In the genomic region with DNA sequence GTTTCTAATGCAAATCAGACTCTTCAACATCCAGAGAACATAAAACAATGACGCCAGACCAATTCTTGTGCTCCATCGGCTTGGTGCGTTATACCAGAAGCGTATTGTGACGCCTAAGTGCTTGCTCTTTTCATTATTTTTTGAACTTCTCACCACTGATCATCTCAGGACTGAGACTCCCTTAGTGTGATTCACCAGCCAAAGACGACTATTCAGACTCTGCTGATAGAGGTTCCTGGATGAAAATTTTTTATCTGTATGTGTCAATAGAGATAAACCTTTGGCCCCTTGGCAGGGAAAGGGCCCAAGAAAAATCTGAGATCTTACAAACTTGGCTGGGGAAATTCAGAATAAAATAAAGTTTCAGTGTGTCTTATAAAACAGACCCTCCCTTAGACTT, we compare ENCODE assay signal across 16 cellular contexts. TPM values are rescaled to one million over a fixed set of nuclear protein-coding genes. Genes with fewer than 3 reads are reported as not detected.
A peak's percentile ranks its signal among the peaks of the same experiment; 100 is the strongest.
DNase-seq lines count a peak whose midpoint lies in the region; ATAC-seq, FAIRE-seq and TF ChIP-seq lines count a peak whose summit lies in the region.
"Had no signal": no experiment of that assay in that cellular context is flagged by ENCODE, and none has a peak within 500 bp of the region (broad histone marks: within the 10 kb centered on the region; RNA-seq: fewer than 3 reads in every experiment).

No MANE protein-coding gene starts in this region.

- CTCF ChIA-PET in naive thymus-derived CD4-positive, alpha-beta T cell (lab: Charles Lee), result no interaction called here

- no peaks in the 10 kb centered on the region for H3K9me3 Mint-ChIP-seq in astrocyte (ENCODE audit: unreplicated experiment)
- peaks cover 0 to 3% (median 0%) of the 10 kb centered on the region in 11 donors for H3K9me3 Mint-ChIP-seq in naive thymus-derived CD4-positive, alpha-beta T cell

- POLR2A ChIA-PET in naive thymus-derived CD4-positive, alpha-beta T cell (lab: Charles Lee), result no interaction called here

- TF ChIP-seq CTCF in AG10803 (conservative IDR thresholded peaks at IDR 0.05; ENCODE audit: low read length) (no peak), D721Med (IDR thresholded peaks at IDR 0.05; ENCODE audit: insufficient read depth, missing control alignments) (no peak), astrocyte (IDR thresholded peaks at IDR 0.05; ENCODE audit: insufficient read depth, low read depth, low read length) (no peak), tibial artery (IDR thresholded peaks at IDR 0.05) (no peak)

- H3K4me3 ChIP-seq in AG10803 (ENCODE audit: low read length), result peak overlapping the region; percentile 86
- no peak overlapping the region for H3K4me3 ChIP-seq in astrocyte (ENCODE audit: insufficient read depth, low read depth, low read length)
- no peak overlapping the region for H3K4me3 ChIP-seq in naive thymus-derived CD4-positive, alpha-beta T cell (ENCODE audit: low read length)
- no peak overlapping the region for H3K4me3 ChIP-seq in tibial artery

- H3K27me3 Mint-ChIP-seq in astrocyte (ENCODE audit: low read depth, unreplicated experiment), result peaks cover 12% of the 10 kb centered on the region
- H3K27me3 Mint-ChIP-seq in naive thymus-derived CD4-positive, alpha-beta T cell, result peaks cover 14 to 64% (median 47%) of the 10 kb centered on the region in 5 donors

- H3K9me3 ChIP-seq in astrocyte (ENCODE audit: insufficient read depth, low read depth, low read length) (no peaks in the 10 kb centered on the region), tibial artery (no peaks in the 10 kb centered on the region)
- H3K9me3 ChIP-seq in naive thymus-derived CD4-positive, alpha-beta T cell (ENCODE audit: control insufficient read depth in 2 of 3, low read length in 3 of 3), result no peaks in the 10 kb centered on the region
- H3K9me3 ChIP-seq: left lung had no signal

- no peaks in the 10 kb centered on the region for H3K79me2 ChIP-seq in astrocyte (ENCODE audit: insufficient read depth, low read length)

- H3K4me1 ChIP-seq in astrocyte (ENCODE audit: insufficient read depth, low read length) (peaks cover 13% of the 10 kb centered on the region), tibial artery (peaks cover 0 to 11% (median 1%) of the 10 kb centered on the region in 4 donors)
- H3K4me1 ChIP-seq in naive thymus-derived CD4-positive, alpha-beta T cell (ENCODE audit: control insufficient read depth in 2 of 2, insufficient read depth in 2 of 2, low read length in 2 of 2), result peaks cover 11 to 16% of the 10 kb centered on the region in 2 donors
- H3K4me1 ChIP-seq: left lung had no signal

- intact Hi-C loops in naive thymus-derived CD4-positive, alpha-beta T cell (cut with micrococcal nuclease), result loop anchor here in 1 of 2 donors (2.0 to 10.0 kb wide), 2 partner anchors 36 to 72 kb away; no protein-coding TSS in a partner anchor
- intact Hi-C loops in tibial artery (cut with DNase I; ENCODE audit: low total_unique reads), result no loop called here

- H3K4me1 Mint-ChIP-seq in astrocyte (ENCODE audit: low read depth, unreplicated experiment), result peaks cover 20% of the 10 kb centered on the region
- H3K4me1 Mint-ChIP-seq in naive thymus-derived CD4-positive, alpha-beta T cell, result peaks cover 18 to 35% (median 29%) of the 10 kb centered on the region in 7 donors

- peak overlapping the region; percentile 96 for H3K4me2 ChIP-seq in astrocyte (ENCODE audit: low read length)

- no peak for DNase-seq in AG10803 (ENCODE audit: low read depth)
- no peak for DNase-seq in D721Med (ENCODE audit: insufficient read length, low spot score)
- DNase-seq in astrocyte (ENCODE audit: low read depth), result peak; percentile 41
- no peak for DNase-seq in naive thymus-derived CD4-positive, alpha-beta T cell
- no peak for DNase-seq in stimulated activated CD4-positive, alpha-beta T cell treated with anti-CD3 and anti-CD28 coated beads, Interleukin-4, amount 100 ng/mL, for 24 hours
- no peak for DNase-seq in tibial artery
- DNase-seq in AML-193 (lab: John Stamatoyannopoulos, UW), result no peak
- DNase-seq in hypothalamus (lab: John Stamatoyannopoulos, UW), result no peak
- DNase-seq: activated CD4-positive, alpha-beta T cell treated with anti-CD3 and anti-CD28 coated beads for 4 hours; activated naive CD4-positive, alpha-beta T cell treated with anti-CD3 and anti-CD28 coated beads, Interleukin-2, amount 50 U/mL, for 16 hours; left lung; NCI-H1417 treated with DMSO at 0.1 percent for 48 hours; posterior cingulate gyrus had no signal

- H3K27me3 ChIP-seq in astrocyte (ENCODE audit: insufficient read depth, low read length) (peaks cover 7% of the 10 kb centered on the region), tibial artery (peaks cover 0 to 3% of the 10 kb centered on the region in 2 donors)
- H3K27me3 ChIP-seq in naive thymus-derived CD4-positive, alpha-beta T cell (ENCODE audit: control insufficient read depth in 2 of 2, insufficient read depth in 2 of 2, low read length in 2 of 2), result no peaks in the 10 kb centered on the region

- no peaks in the 10 kb centered on the region for H3K36me3 Mint-ChIP-seq in astrocyte (ENCODE audit: low read depth, unreplicated experiment)
- H3K36me3 Mint-ChIP-seq in naive thymus-derived CD4-positive, alpha-beta T cell, result no peaks in the 10 kb centered on the region

- H3K36me3 ChIP-seq in astrocyte (ENCODE audit: insufficient read depth, low read length) (no peaks in the 10 kb centered on the region), tibial artery (no peaks in the 10 kb centered on the region)
- H3K36me3 ChIP-seq in naive thymus-derived CD4-positive, alpha-beta T cell (ENCODE audit: control insufficient read depth in 2 of 3, insufficient read depth in 3 of 3, low read length in 3 of 3), result no peaks in the 10 kb centered on the region
- H3K36me3 ChIP-seq: left lung had no signal

- H3K9ac ChIP-seq in astrocyte (ENCODE audit: low read length), result no peak overlapping the region

- H2AFZ ChIP-seq in astrocyte (ENCODE audit: low read depth, low read length), result no peak overlapping the region

- ATAC-seq in naive thymus-derived CD4-positive, alpha-beta T cell, result no peak

- H3K4me3 Mint-ChIP-seq in astrocyte (ENCODE audit: unreplicated experiment), result no peak overlapping the region
- H3K4me3 Mint-ChIP-seq in naive thymus-derived CD4-positive, alpha-beta T cell, result peak overlapping the region in 6 of 10 donors; percentile 84 to 98 (median 92)

- H4K20me1 ChIP-seq in astrocyte (ENCODE audit: insufficient read depth, low read length), result no peaks in the 10 kb centered on the region

- H3K27ac Mint-ChIP-seq in astrocyte (ENCODE audit: unreplicated experiment), result no peak overlapping the region
- H3K27ac Mint-ChIP-seq in naive thymus-derived CD4-positive, alpha-beta T cell, result peak overlapping the region in 2 of 9 donors; percentile 26 to 80

- FAIRE-seq in D721Med (lab: Jason Lieb, UNC) (peak; percentile 48), astrocyte (lab: Jason Lieb, UNC) (no peak)
- FAIRE-seq: GM12892 had no signal

- H3K27ac ChIP-seq in astrocyte (ENCODE audit: low read depth, low read length), result no peak overlapping the region
- H3K27ac ChIP-seq in naive thymus-derived CD4-positive, alpha-beta T cell (ENCODE audit: low read depth, low read length), result no peak overlapping the region
- H3K27ac ChIP-seq in tibial artery, result no peak overlapping the region
- H3K27ac ChIP-seq: epithelial cell of prostate, left lung had no signal

RNA-seq across cellular contexts. Expression of gene GREM2, which starts 0.9 kb away (rescaled TPM):
- total RNA-seq in astrocyte, result 0.14 and 0.50 TPM in 2 replicates
- total RNA-seq in naive thymus-derived CD4-positive, alpha-beta T cell, result 1 to 10 TPM in 2 of 5 experiments, under 1 TPM in 3; 0.31 to 5.2 (median 0.75) TPM
- polyA plus RNA-seq in naive thymus-derived CD4-positive, alpha-beta T cell, result under 1 TPM in 1 of 2 donors, not detected in 1; 0.05 TPM
- total RNA-seq: dermis microvascular lymphatic vessel endothelial cell had no signal
